Comparison of ENCODE assay signal across 16 cellular contexts in genomic region chr14:103574104-103574503, GRCh38. TPM values are rescaled to one million over a fixed set of nuclear protein-coding genes. Genes with fewer than 3 reads are reported as not detected.
DNase-seq lines count a peak whose midpoint lies in the region; ATAC-seq and TF ChIP-seq lines count a peak whose summit lies in the region.
"Had no signal": no experiment of that assay in that cellular context is flagged by ENCODE, and none has a peak within 500 bp of the region (broad histone marks: within the 10 kb centered on the region; RNA-seq: fewer than 3 reads in every experiment).

No MANE protein-coding gene starts in this region.

- H3K14ac ChIP-seq in mesenchymal stem cell (ENCODE audit: low read length in 2 of 2), result no peak overlapping the region

- H3K4me2 ChIP-seq in mesenchymal stem cell (ENCODE audit: low read length, poor library complexity, severe bottlenecking) (no peak overlapping the region), osteoblast (ENCODE audit: insufficient read depth, low read length) (no peak overlapping the region)

- intact Hi-C loops in Right ventricle myocardium inferior (cut with DNase I) (loop anchor here (5.0 kb wide), 1 partner anchor 408 kb away; no protein-coding TSS in a partner anchor), left cardiac atrium (cut with DNase I) (loop anchor here in 1 of 2 donors (5.0 to 10.0 kb wide), 3 partner anchors 51 to 403 kb away; partner anchors contain the start of gene KLC1), esophagus muscularis mucosa (cut with DNase I) (loop anchor here (10.0 kb wide), 2 partner anchors 111 to 341 kb away; no protein-coding TSS in a partner anchor)

- peaks cover 5% of the 10 kb centered on the region for H4K20me1 ChIP-seq in osteoblast (ENCODE audit: insufficient read depth, low read length)

- H3K79me1 ChIP-seq in mesenchymal stem cell (replicated peaks; ENCODE audit: low read length, poor library complexity, severe bottlenecking), result peaks cover 30% of the 10 kb centered on the region

- no peak overlapping the region for H2BK5ac ChIP-seq in mesenchymal stem cell (ENCODE audit: low read depth, low read length, poor library complexity, severe bottlenecking)

- TF ChIP-seq POLR2A in esophagus muscularis mucosa (IDR thresholded peaks at IDR 0.05; ENCODE audit: low read depth) (no peak), tibial nerve (IDR thresholded peaks at IDR 0.05) (no peak)

- TF ChIP-seq CTCF in esophagus muscularis mucosa (IDR thresholded peaks at IDR 0.05) (no peak), osteoblast (IDR thresholded peaks at IDR 0.05; ENCODE audit: extremely low read depth, low read depth, low read length) (no peak), coronary artery (IDR thresholded peaks at IDR 0.05) (no peak), tibial nerve (IDR thresholded peaks at IDR 0.05) (no peak)

- no peak overlapping the region for H4K91ac ChIP-seq in mesenchymal stem cell (ENCODE audit: low read length)

- DNase-seq in Right ventricle myocardium inferior (ENCODE audit: missing footprints) (peak; percentile 50), left cardiac atrium (no peak), esophagus muscularis mucosa (ENCODE audit: extremely low spot score) (no peak), mesenchymal stem cell (no peak), osteoblast (ENCODE audit: insufficient read length, low spot score, missing footprints) (no peak), coronary artery (ENCODE audit: low spot score) (no peak), tibial nerve (ENCODE audit: low spot score in 2 of 2) (no peak)
- DNase-seq: CD4-positive, alpha-beta T cell; NCI-H1105 treated with DMSO at 0.1 percent for 48 hours; NCI-H1694 treated with DMSO at 0.1 percent for 48 hours; NCI-H510A treated with DMSO at 0.1 percent for 48 hours; NCI-H774; RPMI8226; SJCRH30 had no signal

- no peak overlapping the region for H2AK5ac ChIP-seq in mesenchymal stem cell (ENCODE audit: low read length, severe bottlenecking)

- H2BK12ac ChIP-seq in mesenchymal stem cell (ENCODE audit: low read length in 2 of 2), result no peak overlapping the region

- H3K4me3 ChIP-seq in esophagus muscularis mucosa, result no peak overlapping the region
- no peak overlapping the region for H3K4me3 ChIP-seq in mesenchymal stem cell (ENCODE audit: insufficient read depth in 1 of 2, low read depth in 1 of 2, low read length in 2 of 2)
- no peak overlapping the region for H3K4me3 ChIP-seq in osteoblast (ENCODE audit: insufficient read depth, low read length)
- H3K4me3 ChIP-seq in coronary artery, result no peak overlapping the region
- no peak overlapping the region for H3K4me3 ChIP-seq in tibial nerve
- H3K4me3 ChIP-seq: SJCRH30 had no signal

- H2AFZ ChIP-seq in mesenchymal stem cell (ENCODE audit: low read depth, low read length), result no peak overlapping the region
- no peak overlapping the region for H2AFZ ChIP-seq in osteoblast (ENCODE audit: low read length)

- no peak overlapping the region for H3K23ac ChIP-seq in mesenchymal stem cell (ENCODE audit: low read length in 2 of 2)

- H3K4ac ChIP-seq in mesenchymal stem cell (ENCODE audit: low read depth in 1 of 2, low read length in 2 of 2), result no peak overlapping the region

- peaks cover 66% of the 10 kb centered on the region for H3K79me2 ChIP-seq in osteoblast (ENCODE audit: insufficient read depth, low read length)

- no peaks in the 10 kb centered on the region for H3K9me3 ChIP-seq in esophagus muscularis mucosa
- no peaks in the 10 kb centered on the region for H3K9me3 ChIP-seq in mesenchymal stem cell (ENCODE audit: control insufficient read depth, low read length)
- H3K9me3 ChIP-seq in osteoblast (ENCODE audit: low read depth, low read length), result no peaks in the 10 kb centered on the region
- H3K9me3 ChIP-seq in tibial nerve, result no peaks in the 10 kb centered on the region
- H3K9me3 ChIP-seq: SJCRH30 had no signal

- H3K36me3 ChIP-seq in esophagus muscularis mucosa, result peaks cover 7 to 43% (median 33%) of the 10 kb centered on the region in 4 donors
- H3K36me3 ChIP-seq in mesenchymal stem cell (ENCODE audit: control insufficient read depth in 1 of 2, insufficient read depth in 2 of 2, low read depth in 1 of 2, low read length in 2 of 2), result peaks cover 40 to 51% of the 10 kb centered on the region in 2 experiments
- peaks cover 30% of the 10 kb centered on the region for H3K36me3 ChIP-seq in osteoblast (ENCODE audit: insufficient read depth, low read length)
- peaks cover 0 to 33% (median 0%) of the 10 kb centered on the region in 3 donors for H3K36me3 ChIP-seq in tibial nerve

- H2BK15ac ChIP-seq in mesenchymal stem cell (ENCODE audit: low read depth, poor library complexity, severe bottlenecking), result no peak overlapping the region

- no peak overlapping the region for H3K18ac ChIP-seq in mesenchymal stem cell (ENCODE audit: low read depth in 1 of 2, low read length in 2 of 2)

- H4K8ac ChIP-seq in mesenchymal stem cell (ENCODE audit: low read length), result no peak overlapping the region

- no peak for ATAC-seq in Right ventricle myocardium inferior
- ATAC-seq in left cardiac atrium, result no peak

- H3K4me1 ChIP-seq in esophagus muscularis mucosa (peaks cover 38 to 67% (median 56%) of the 10 kb centered on the region in 4 donors), mesenchymal stem cell (ENCODE audit: control insufficient read depth, insufficient read depth, low read depth, low read length) (peaks cover 10% of the 10 kb centered on the region), osteoblast (ENCODE audit: insufficient read depth, low read length) (peaks cover 11% of the 10 kb centered on the region), tibial nerve (peaks cover 4 to 79% (median 20%) of the 10 kb centered on the region in 4 donors)

- H3K27ac ChIP-seq in esophagus muscularis mucosa (replicated peaks in 1 of 4) (peak overlapping the region; percentile 3 to 75 (median 23)), mesenchymal stem cell (ENCODE audit: low read length, poor library complexity, severe bottlenecking) (no peak overlapping the region), temporal lobe (ENCODE audit: low read depth, low read length) (peak overlapping the region; percentile 9), osteoblast (ENCODE audit: low read depth, low read length) (no peak overlapping the region), coronary artery (no peak overlapping the region), tibial nerve (peak overlapping the region in 2 of 4 donors; percentile 56 to 93)
- H3K27ac ChIP-seq: 22Rv1, SJCRH30 had no signal

- H3K27me3 ChIP-seq in esophagus muscularis mucosa (no peaks in the 10 kb centered on the region), mesenchymal stem cell (ENCODE audit: control insufficient read depth in 1 of 2, insufficient read depth in 1 of 2, low read length in 2 of 2) (no peaks in the 10 kb centered on the region), osteoblast (ENCODE audit: insufficient read depth, low read length) (no peaks in the 10 kb centered on the region), tibial nerve (no peaks in the 10 kb centered on the region)
- H3K27me3 ChIP-seq: SJCRH30 had no signal

- no peak overlapping the region for H2BK120ac ChIP-seq in mesenchymal stem cell (ENCODE audit: low read depth, low read length)

- no peak for TF ChIP-seq EP300 in esophagus muscularis mucosa (IDR thresholded peaks at IDR 0.05)
- no peak for TF ChIP-seq EP300 in tibial nerve (IDR thresholded peaks at IDR 0.05)

- WGBS in esophagus muscularis mucosa, result 59% methylated on average over 6 of the region's 6 CpGs
- WGBS in mesenchymal stem cell, result 86% methylated on average over 4 of the region's 6 CpGs
- 53 to 55% methylated on average over 6 of the region's 6 CpGs for WGBS in tibial nerve, 2 donors

- H3K9ac ChIP-seq in mesenchymal stem cell (ENCODE audit: low read length), result peak overlapping the region; percentile 26

RNA-seq across cellular contexts. Expression of gene COA8, which starts 11.3 kb away (rescaled TPM):
- total RNA-seq in Right ventricle myocardium inferior, result 49.3 TPM
- total RNA-seq in left cardiac atrium, result 10 to 100 TPM; 37.8 to 42.5 TPM
- 10 to 100 TPM; 26.8 to 46.1 (median 37.6) TPM for total RNA-seq in esophagus muscularis mucosa
- polyA plus RNA-seq in mesenchymal stem cell (2013, experiment 1 of 2), result 63.1 TPM
- 58.9 TPM for polyA plus RNA-seq in mesenchymal stem cell (2013, experiment 2 of 2)
- total RNA-seq in temporal lobe, result 26.8 TPM
- 23.0 and 24.6 TPM in 2 replicates for total RNA-seq in osteoblast
- total RNA-seq in tibial nerve, result 10 to 100 TPM in 3 of 4 donors, 1 to 10 TPM in 1; 7.2 to 31.6 (median 12.3) TPM

RNA-seq across cellular contexts. Expression of gene BAG5, which starts 11.6 kb away (rescaled TPM):
- 16.1 TPM for total RNA-seq in Right ventricle myocardium inferior
- 10 to 100 TPM; 15.2 to 23.6 TPM for total RNA-seq in left cardiac atrium
- total RNA-seq in esophagus muscularis mucosa, result 10 to 100 TPM; 27.4 to 34.7 (median 28.3) TPM
- polyA plus RNA-seq in mesenchymal stem cell (2013, experiment 1 of 2), result 14.8 TPM
- polyA plus RNA-seq in mesenchymal stem cell (2013, experiment 2 of 2), result 14.4 TPM
- total RNA-seq in temporal lobe, result 32.2 TPM
- 28.6 and 30.8 TPM in 2 replicates for total RNA-seq in osteoblast
- total RNA-seq in tibial nerve, result 10 to 100 TPM; 26.1 to 36.5 (median 31.7) TPM

RNA-seq across cellular contexts. Expression of gene TRMT61A, which starts 45.1 kb away (rescaled TPM):
- 5.6 TPM for total RNA-seq in Right ventricle myocardium inferior
- total RNA-seq in left cardiac atrium, result 1 to 10 TPM; 6.0 to 8.5 TPM
- total RNA-seq in esophagus muscularis mucosa, result 10 to 100 TPM; 28.7 to 50.0 (median 35.2) TPM
- polyA plus RNA-seq in mesenchymal stem cell (2013, experiment 1 of 2), result 3.6 TPM
- 3.8 TPM for polyA plus RNA-seq in mesenchymal stem cell (2013, experiment 2 of 2)
- 4.7 TPM for total RNA-seq in temporal lobe
- 9.0 and 10.6 TPM in 2 replicates for total RNA-seq in osteoblast
- total RNA-seq in tibial nerve, result 10 to 100 TPM; 17.9 to 32.4 (median 22.4) TPM

RNA-seq across cellular contexts. Expression of gene CKB, which starts 51.5 kb away (rescaled TPM):
- 577 TPM for total RNA-seq in Right ventricle myocardium inferior
- total RNA-seq in left cardiac atrium, result 100 to 1,000 TPM; 407 to 412 TPM
- total RNA-seq in esophagus muscularis mucosa, result 1,000 to 10,000 TPM in 3 of 4 donors, 100 to 1,000 TPM in 1; 917 to 1,843 (median 1,284) TPM
- polyA plus RNA-seq in mesenchymal stem cell (2013, experiment 1 of 2), result 46.1 TPM
- 46.9 TPM for polyA plus RNA-seq in mesenchymal stem cell (2013, experiment 2 of 2)
- total RNA-seq in temporal lobe, result 249 TPM
- total RNA-seq in osteoblast, result 5.1 and 8.3 TPM in 2 replicates
- 100 to 1,000 TPM in 3 of 4 donors, 10 to 100 TPM in 1; 75.6 to 249 (median 141) TPM for total RNA-seq in tibial nerve

RNA-seq across cellular contexts. Expression of gene KLC1, which starts 54.9 kb away (rescaled TPM):
- total RNA-seq in Right ventricle myocardium inferior, result 151 TPM
- total RNA-seq in left cardiac atrium, result 100 to 1,000 TPM; 118 to 139 TPM
- total RNA-seq in esophagus muscularis mucosa, result 100 to 1,000 TPM; 285 to 343 (median 312) TPM
- 83.2 TPM for polyA plus RNA-seq in mesenchymal stem cell (2013, experiment 1 of 2)
- polyA plus RNA-seq in mesenchymal stem cell (2013, experiment 2 of 2), result 80.5 TPM
- 412 TPM for total RNA-seq in temporal lobe
- 198 and 205 TPM in 2 replicates for total RNA-seq in osteoblast
- total RNA-seq in tibial nerve, result 100 to 1,000 TPM; 402 to 561 (median 495) TPM

Comparison
In these comparisons a context has a peak if more than half of its experiments do, and no peak if none do; other contexts are left out.
1. H3K27ac ChIP-seq: peak in esophagus muscularis mucosa (4 of 4) and temporal lobe (single experiment); none in mesenchymal stem cell (single experiment), osteoblast (single experiment) and coronary artery (0 of 2).